Comparison of ENCODE assay signal across 9 cellular contexts in the genomic region with DNA sequence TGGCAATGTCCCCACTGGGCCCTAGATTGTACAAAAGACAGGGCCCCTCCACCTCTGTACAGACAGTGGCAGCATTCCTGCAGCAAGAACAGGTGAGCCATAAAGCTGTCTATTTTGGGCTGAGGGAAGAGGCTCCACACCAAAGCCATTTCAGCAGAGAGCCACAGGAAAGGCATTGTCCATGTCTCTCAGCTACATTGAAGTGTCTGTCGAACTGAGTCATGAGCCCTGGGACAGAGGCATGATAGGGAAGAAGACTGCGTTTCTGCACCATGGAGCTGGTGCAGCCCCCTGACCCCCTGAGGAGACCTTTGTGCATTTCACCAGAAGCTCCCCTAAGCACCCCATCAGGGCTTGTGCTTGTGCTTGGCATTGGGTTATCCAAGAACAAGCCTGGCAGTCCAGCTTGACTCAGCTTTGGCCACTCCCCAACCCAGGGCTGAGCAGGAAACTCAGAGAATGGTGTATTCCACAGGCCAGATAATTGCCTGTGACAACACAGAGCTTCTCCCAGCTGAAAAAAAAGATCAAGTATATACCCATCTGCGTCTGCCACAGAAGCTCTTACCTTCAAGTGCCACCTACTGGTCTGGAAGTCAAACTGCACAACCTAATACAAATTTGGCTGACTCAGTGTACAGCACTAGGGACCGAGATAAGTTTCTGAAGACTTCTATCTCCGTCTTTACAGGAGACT. TPM values are rescaled to one million over a fixed set of nuclear protein-coding genes. Genes with fewer than 3 reads are reported as not detected.
DNase-seq lines count a peak whose midpoint lies in the region; ATAC-seq, FAIRE-seq and TF ChIP-seq lines count a peak whose summit lies in the region.
"Had no signal": no experiment of that assay in that cellular context is flagged by ENCODE, and none has a peak within 500 bp of the region (broad histone marks: within the 10 kb centered on the region; RNA-seq: fewer than 3 reads in every experiment).

No MANE protein-coding gene starts in this region.

- H3K4me1 Mint-ChIP-seq in CD8-positive, alpha-beta memory T cell = no peaks in the 10 kb centered on the region

- H3K4me3 Mint-ChIP-seq in CD8-positive, alpha-beta memory T cell = no peak overlapping the region

- WGBS in pancreas, 2 donors = 32 to 38% methylated on average over 5 of the region's 5 CpGs

- DNase-seq in NCI-H187 treated with DMSO at 0.1 percent for 48 hours (lab: John Stamatoyannopoulos, UW) (peak; percentile 32), NCI-H187 (lab: John Stamatoyannopoulos, UW) (no peak), HFF-Myc (ENCODE audit: extremely low read depth, low read depth) (peak; percentile 25), MV-4-11 (lab: John Stamatoyannopoulos, UW) (peak; percentile 77), SJSA1 (ENCODE audit: low read depth in 1 of 2, low spot score in 2 of 2) (peak; percentile 60 to 66), fibroblast of pulmonary artery (ENCODE audit: low read depth) (peak; percentile 88), pancreas (peak in 1 of 6 donors; percentile 18)
- no peak for DNase-seq in CD8-positive, alpha-beta memory T cell

- peaks cover 14% of the 10 kb centered on the region for H3K4me1 ChIP-seq in SJSA1 (replicated peaks)
- H3K4me1 ChIP-seq in pancreas = no peaks in the 10 kb centered on the region
- H3K4me1 ChIP-seq in CD8-positive, alpha-beta memory T cell (ENCODE audit: insufficient read depth, low read length) = no peaks in the 10 kb centered on the region

- CTCF ChIA-PET in CD8-positive, alpha-beta memory T cell (lab: Charles Lee) = no interaction called here

- no peaks in the 10 kb centered on the region for H3K36me3 ChIP-seq in SJSA1
- no peaks in the 10 kb centered on the region for H3K36me3 ChIP-seq in pancreas
- H3K36me3 ChIP-seq in CD8-positive, alpha-beta memory T cell (ENCODE audit: insufficient read depth, low read length) = no peaks in the 10 kb centered on the region

- no peak for FAIRE-seq in pancreas (lab: Jason Lieb, UNC)
- FAIRE-seq: A204.1 had no signal

- H3K27ac ChIP-seq in SJSA1 (no peak overlapping the region), pancreas (no peak overlapping the region)
- H3K27ac ChIP-seq in CD8-positive, alpha-beta memory T cell (ENCODE audit: low read depth, low read length) = no peak overlapping the region

- intact Hi-C loops in pancreas (cut with DNase I) = loop anchor here in 2 of 3 donors (5.0 to 10.0 kb wide), 3 partner anchors 207 to 327 kb away; no protein-coding TSS in a partner anchor

- H3K27me3 Mint-ChIP-seq in CD8-positive, alpha-beta memory T cell = peaks cover 1 to 16% of the 10 kb centered on the region in 2 donors

- H3K9me3 Mint-ChIP-seq in CD8-positive, alpha-beta memory T cell = peaks cover 12 to 27% (median 25%) of the 10 kb centered on the region in 5 donors

- H3K27me3 ChIP-seq in SJSA1 (replicated peaks) (no peaks in the 10 kb centered on the region), pancreas (no peaks in the 10 kb centered on the region)
- H3K27me3 ChIP-seq in CD8-positive, alpha-beta memory T cell (ENCODE audit: insufficient read depth, low read length, poor library complexity, severe bottlenecking) = peaks cover 4% of the 10 kb centered on the region

- peak; percentile 86 to 98 (median 94) for ATAC-seq in pancreas

- H3K4me3 ChIP-seq in HFF-Myc (replicated peaks; ENCODE audit: low read depth, low read length) (no peak overlapping the region), SJSA1 (no peak overlapping the region), fibroblast of pulmonary artery (replicated peaks; ENCODE audit: low read depth, low read length) (no peak overlapping the region), pancreas (no peak overlapping the region)
- no peak overlapping the region for H3K4me3 ChIP-seq in CD8-positive, alpha-beta memory T cell (ENCODE audit: low read length)

- H3K36me3 Mint-ChIP-seq in CD8-positive, alpha-beta memory T cell = peaks cover 0 to 41% (median 5%) of the 10 kb centered on the region in 3 donors

- TF ChIP-seq CTCF in HFF-Myc (IDR thresholded peaks at IDR 0.05; ENCODE audit: low read depth, low read length, missing control alignments) (peak; percentile 81), fibroblast of pulmonary artery (IDR thresholded peaks at IDR 0.05; ENCODE audit: low read length, missing control alignments) (peak; percentile 87), pancreas (IDR thresholded peaks at IDR 0.05) (peak; percentile 35 to 64 (median 56))

- H3K27ac Mint-ChIP-seq in CD8-positive, alpha-beta memory T cell = no peak overlapping the region

- H3K9me3 ChIP-seq in SJSA1 (replicated peaks) (no peaks in the 10 kb centered on the region), pancreas (no peaks in the 10 kb centered on the region)
- no peaks in the 10 kb centered on the region for H3K9me3 ChIP-seq in CD8-positive, alpha-beta memory T cell (ENCODE audit: low read length)

- POLR2A ChIA-PET in CD8-positive, alpha-beta memory T cell (lab: Charles Lee) = no interaction called here

RNA-seq across cellular contexts. Expression of gene FRMD3, which starts 5.9 kb away (rescaled TPM):
- 15.5 and 25.3 TPM in 2 replicates for total RNA-seq in SJSA1 (2014; rRNA removed; shearing (Covaris generic))
- 1 to 10 TPM in 5 of 6 donors, under 1 TPM in 1; 0.87 to 2.6 (median 1.6) TPM for total RNA-seq in pancreas
- polyA plus RNA-seq in pancreas = 1 to 10 TPM in 1 of 2 donors, under 1 TPM in 1; 0.91 to 1.5 TPM
- under 1 TPM; 0.62 to 0.68 TPM for total RNA-seq in CD8-positive, alpha-beta memory T cell
- 0.35 TPM for polyA plus RNA-seq in CD8-positive, alpha-beta memory T cell

Comparison
In these comparisons a context has a peak if more than half of its experiments do, and no peak if none do; other contexts are left out.
1. DNase-seq: peak in NCI-H187 treated with DMSO at 0.1 percent for 48 hours (single experiment), HFF-Myc (single experiment), MV-4-11 (single experiment), SJSA1 (2 of 2) and fibroblast of pulmonary artery (single experiment); none in NCI-H187 (0 of 2) and CD8-positive, alpha-beta memory T cell (0 of 5).
2. Peak in every context shown above with its lines, with median percentiles within 50 percentile points of each other: CTCF ChIP-seq.